ENCODE assay signal across 9 cellular contexts in genomic region chr17:1109606-1110523, GRCh38.
DNase-seq lines count a peak whose midpoint lies in the region; ATAC-seq and TF ChIP-seq lines count a peak whose summit lies in the region.
"Had no signal": no experiment of that assay in that cellular context is flagged by ENCODE, and none has a peak within 500 bp of the region (broad histone marks: within the 10 kb centered on the region; RNA-seq: fewer than 3 reads in every experiment).

No MANE protein-coding gene starts in this region.

- intact Hi-C loops in testis (cut with DNase I; ENCODE audit: low total_unique reads) = no loop called here

- H3K27ac Mint-ChIP-seq in chondrocyte (ENCODE audit: unreplicated experiment) (peak overlapping the region; percentile 100), memory B cell (peak overlapping the region; percentile 60)

- ATAC-seq in GM21619 (IDR thresholded peaks at IDR 0.05; ENCODE audit: unreplicated experiment) (peak; percentile 41), memory B cell (ENCODE audit: low read depth) (peak; percentile 50), HG02588 (IDR thresholded peaks at IDR 0.05; ENCODE audit: unreplicated experiment) (no peak)
- ATAC-seq: K562 had no signal

- H3K36me3 ChIP-seq in BE2C (no peaks in the 10 kb centered on the region), testis (ENCODE audit: low read depth, missing control alignments) (no peaks in the 10 kb centered on the region)

- H3K27ac ChIP-seq in testis = peak overlapping the region; percentile 58 to 84

- H3K4me1 Mint-ChIP-seq in chondrocyte (ENCODE audit: low read depth) (peaks cover 64% of the 10 kb centered on the region), memory B cell (peaks cover 24% of the 10 kb centered on the region)

- H3K27me3 ChIP-seq in BE2C (no peaks in the 10 kb centered on the region), testis (no peaks in the 10 kb centered on the region)

- H3K4me3 ChIP-seq in BE2C (ENCODE audit: low read depth, low read length) (peak overlapping the region; percentile 37), testis (peak overlapping the region; percentile 70 to 74)
- H3K4me3 ChIP-seq: K562 had no signal

- TF ChIP-seq POLR2A in testis (IDR thresholded peaks at IDR 0.05) = no peak

- H3K36me3 Mint-ChIP-seq in chondrocyte (ENCODE audit: low read depth) (no peaks in the 10 kb centered on the region), memory B cell (no peaks in the 10 kb centered on the region)

- DNase-seq in BE2C = peak; percentile 59
- peak; percentile 44 for DNase-seq in RPMI8226
- DNase-seq in chondrocyte (ENCODE audit: low spot score) = no peak
- DNase-seq in memory B cell (ENCODE audit: low spot score in 2 of 2) = peak in 1 of 2 donors; percentile 20
- no peak for DNase-seq in testis
- no peak for DNase-seq in NCI-H2196 (lab: John Stamatoyannopoulos, UW; ENCODE audit: unreplicated experiment)

- TF ChIP-seq CTCF in BE2C (IDR thresholded peaks at IDR 0.05; ENCODE audit: low read depth, low read length) = no peak
- TF ChIP-seq CTCF in chondrocyte (IDR thresholded peaks at IDR 0.05) = peak; percentile 42
- no peak for TF ChIP-seq CTCF in testis (IDR thresholded peaks at IDR 0.05)

- 17 to 31% methylated on average over 7 to 32 of the region's 33 CpGs for WGBS in testis, 2 donors

- H3K9me3 Mint-ChIP-seq in chondrocyte (ENCODE audit: low read depth) (no peaks in the 10 kb centered on the region), memory B cell (no peaks in the 10 kb centered on the region)

- no peaks in the 10 kb centered on the region for H3K27me3 Mint-ChIP-seq in chondrocyte (ENCODE audit: low read depth)
- no peaks in the 10 kb centered on the region for H3K27me3 Mint-ChIP-seq in memory B cell

- H3K4me3 Mint-ChIP-seq in chondrocyte (ENCODE audit: unreplicated experiment) (peak overlapping the region; percentile 60), memory B cell (peak overlapping the region; percentile 89)

- H3K9me3 ChIP-seq in BE2C (no peaks in the 10 kb centered on the region), testis (no peaks in the 10 kb centered on the region)

- H3K4me1 ChIP-seq in BE2C = peaks cover 10% of the 10 kb centered on the region; the same call in 1 of the 2 replicates
- peaks cover 26% of the 10 kb centered on the region for H3K4me1 ChIP-seq in testis

Comparison
In these comparisons a context has a peak if more than half of its experiments do, and no peak if none do; other contexts are left out.
1. DNase-seq: peak in BE2C (single experiment) and RPMI8226 (single experiment); none in chondrocyte (single experiment), testis (single experiment) and NCI-H2196 (single experiment).